In genomic region chr9:132201139-132201538, GRCh38 we compare ENCODE assay signal across 16 cellular contexts. TPM values are rescaled to one million over a fixed set of nuclear protein-coding genes. Genes with fewer than 3 reads are reported as not detected.
DNase-seq lines count a peak whose midpoint lies in the region; ATAC-seq lines count a peak whose summit lies in the region.
"Had no signal": no experiment of that assay in that cellular context is flagged by ENCODE, and none has a peak within 500 bp of the region (broad histone marks: within the 10 kb centered on the region; RNA-seq: fewer than 3 reads in every experiment).

No MANE protein-coding gene starts in this region.

- DNase-seq in DMS53 (lab: John Stamatoyannopoulos, UW) (peak; percentile 94), NCI-H187 (lab: John Stamatoyannopoulos, UW) (peak; percentile 24 to 57), NCI-H774 (lab: John Stamatoyannopoulos, UW) (peak; percentile 89), mucosa of gallbladder (ENCODE audit: low spot score) (peak; percentile 66)
- no peak for DNase-seq in NK-92 treated with Interleukin-12 subunit alpha and Interleukin-12 subunit beta, amount 100 ng/mL, for 24 hours (lab: John Stamatoyannopoulos, UW)
- DNase-seq: activated B cell treated with CpG ODN at 0.5 μM for 24 hours; activated effector memory CD4-positive, alpha-beta T cell treated with Interleukin-2 at 50 U/mL for 16 hours; amniotic stem cell; CD4-positive, CD25-positive, alpha-beta regulatory T cell; effector CD8-positive, alpha-beta T cell; natural killer cell; T-helper 2 cell had no signal

- ATAC-seq in GM18873 (IDR thresholded peaks at IDR 0.05; ENCODE audit: low FRiP score, unreplicated experiment): no peak
- no peak for ATAC-seq in HG03354 (IDR thresholded peaks at IDR 0.05; ENCODE audit: poor library complexity, severe bottlenecking, unreplicated experiment)
- no peak for ATAC-seq in GM21723 (IDR thresholded peaks at IDR 0.05; ENCODE audit: unreplicated experiment)
- ATAC-seq: natural killer cell; stimulated activated effector memory CD8-positive, alpha-beta T cell treated with anti-CD3 and anti-CD28 coated beads, Interleukin-12 subunit alpha, Interleukin-12 subunit beta, amount 100 ng/mL, for 72 hours had no signal

RNA-seq across cellular contexts. Expression of gene NTNG2, which starts 39.3 kb away (rescaled TPM):
- total RNA-seq in mucosa of gallbladder: 3.5 TPM
